In the genomic region with DNA sequence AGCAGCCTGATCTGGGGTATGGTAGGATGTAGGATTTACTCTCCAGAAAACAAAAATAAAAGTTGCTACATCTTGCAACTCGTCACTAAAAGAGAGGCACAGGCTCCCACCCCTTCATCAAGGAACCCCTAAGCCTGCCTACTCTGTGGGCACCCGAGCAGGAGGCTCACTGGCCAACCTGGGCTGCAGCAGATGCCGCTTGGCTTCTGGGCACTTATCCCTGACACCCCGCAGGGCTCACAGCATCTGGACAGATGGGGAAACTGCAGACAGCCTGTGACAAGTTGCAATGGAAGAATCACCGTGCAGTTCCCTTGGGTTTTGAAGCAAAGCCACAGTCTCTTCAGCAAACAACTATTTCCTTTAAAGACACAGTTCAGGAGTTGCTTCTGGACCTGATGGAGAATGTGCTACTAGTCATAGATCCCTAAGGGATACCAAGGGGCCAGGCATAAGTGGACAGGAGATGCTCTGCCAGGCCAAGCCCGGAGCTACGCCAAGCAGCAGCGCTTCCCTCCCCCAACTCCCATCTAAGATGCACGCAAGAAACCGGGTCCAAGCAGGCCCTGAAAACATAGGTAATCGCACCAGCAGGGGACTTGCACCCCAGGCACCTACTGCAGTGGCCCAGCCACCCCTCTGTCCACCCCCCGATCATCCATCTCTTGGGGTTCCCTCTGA, we compare ENCODE assay signal across 22 cellular contexts.
DNase-seq lines count a peak whose midpoint lies in the region; ATAC-seq and TF ChIP-seq lines count a peak whose summit lies in the region.
"Had no signal": no experiment of that assay in that cellular context is flagged by ENCODE, and none has a peak within 500 bp of the region (broad histone marks: within the 10 kb centered on the region; RNA-seq: fewer than 3 reads in every experiment).

No MANE protein-coding gene starts in this region.

- H3K27me3 ChIP-seq in H7 (ENCODE audit: control insufficient read depth, insufficient read depth, low read length), result peaks cover 2% of the 10 kb centered on the region; the same call in 1 of the 2 replicates
- peaks cover 0 to 10% (median 0%) of the 10 kb centered on the region in 45 donors for H3K27me3 ChIP-seq in dorsolateral prefrontal cortex
- H3K27me3 ChIP-seq: MG63 had no signal

- H3K4me3 ChIP-seq in H7 (ENCODE audit: insufficient read depth, low read depth, low read length), result no peak overlapping the region
- no peak overlapping the region for H3K4me3 ChIP-seq in dorsolateral prefrontal cortex
- H3K4me3 ChIP-seq: GM23248, MG63 had no signal

- no peaks in the 10 kb centered on the region for H3K36me3 ChIP-seq in H7 (replicated peaks; ENCODE audit: control insufficient read depth, insufficient read depth, low read length)
- H3K36me3 ChIP-seq: MG63 had no signal

- no peak for TF ChIP-seq CTCF in dorsolateral prefrontal cortex (IDR thresholded peaks at IDR 0.05 in 54 of 56, conservative IDR thresholded peaks at IDR 0.05 in 2 of 56; ENCODE audit: low read depth in 1 of 56, partially characterized antibody in 56 of 56)

- H3K27ac ChIP-seq in dorsolateral prefrontal cortex, result no peak overlapping the region
- H3K27ac ChIP-seq: GM23248 had no signal

- in situ Hi-C loops in KBM-7 (cut with MboI; ENCODE audit: low pct_unique_long_range_greater_than_20kb, low sequenced_read_pairs), result no loop called here

- no peak for ATAC-seq in HG03439 (IDR thresholded peaks at IDR 0.05; ENCODE audit: unreplicated experiment)

- peak; percentile 14 for DNase-seq in NCI-H510A treated with DMSO at 0.1 percent for 48 hours (lab: John Stamatoyannopoulos, UW)
- DNase-seq in NCI-H510A (lab: John Stamatoyannopoulos, UW), result no peak
- peak; percentile 25 for DNase-seq in H7
- DNase-seq in NCI-H69 (lab: John Stamatoyannopoulos, UW), result peak; percentile 16
- DNase-seq in posterior vena cava (ENCODE audit: low spot score), result peak; percentile 55
- DNase-seq in KBM-7, result no peak
- no peak for DNase-seq in dorsolateral prefrontal cortex
- DNase-seq: 8988T; Caco-2; CD4-positive, alpha-beta memory T cell; DMS79 treated with DMSO at 0.1 percent for 48 hours; GM23248; H9; HFFc6; KG1; MG63; NCI-H2029; NCI-H345; NCI-H526 treated with DMSO at 0.1 percent for 48 hours; SK-N-SH; SW 1271 had no signal

- intact Hi-C loops in posterior vena cava (cut with DNase I), result no loop called here
- intact Hi-C loops in dorsolateral prefrontal cortex (cut with DNase I), result no loop called here

Comparison
In these comparisons a context has a peak if more than half of its experiments do, and no peak if none do; other contexts are left out.
1. DNase-seq: peak in NCI-H510A treated with DMSO at 0.1 percent for 48 hours (single experiment), H7 (single experiment), NCI-H69 (single experiment) and posterior vena cava (single experiment); none in NCI-H510A (single experiment), KBM-7 (single experiment) and dorsolateral prefrontal cortex (0 of 10).